Comparison of ENCODE assay signal across 8 cellular contexts in the genomic region with DNA sequence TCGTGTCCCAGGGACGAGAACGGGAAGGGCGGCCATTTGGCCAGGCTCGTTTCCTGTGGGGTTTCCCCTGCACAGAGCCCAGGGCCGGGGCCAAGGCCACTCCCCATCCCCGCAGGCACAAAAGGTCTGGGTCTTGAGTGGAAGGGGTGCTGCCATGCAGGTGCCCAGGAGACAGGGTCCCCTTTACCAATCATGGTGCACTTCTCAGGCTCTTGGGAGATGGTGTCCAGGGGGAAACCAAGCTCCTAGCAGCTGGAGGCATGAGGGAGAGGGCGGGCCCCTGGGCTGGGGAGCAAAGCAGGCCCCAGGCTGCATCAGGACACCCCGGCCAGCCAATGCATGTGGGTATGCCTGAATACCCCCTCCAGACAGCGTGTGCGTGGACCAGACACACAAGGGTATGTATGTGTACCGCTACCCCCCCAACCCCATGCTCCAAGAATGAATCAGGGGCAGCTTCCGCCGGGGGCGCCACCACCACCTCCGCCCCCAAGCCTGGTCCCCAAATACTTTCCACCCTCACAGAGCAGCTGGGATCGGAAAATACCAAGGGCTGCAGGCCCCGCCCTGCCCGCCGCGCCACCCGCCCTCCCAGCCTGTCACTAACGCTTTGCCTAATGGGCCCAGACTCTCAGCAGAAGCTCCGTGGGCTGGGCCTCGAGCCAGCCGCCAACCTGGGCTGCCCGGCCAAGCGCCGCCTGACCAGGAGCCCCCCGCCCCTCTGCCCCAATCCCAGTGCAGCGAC. TPM values are rescaled to one million over a fixed set of nuclear protein-coding genes. Genes with fewer than 3 reads are reported as not detected.
A peak's percentile ranks its signal among the peaks of the same experiment; 100 is the strongest.
DNase-seq lines count a peak whose midpoint lies in the region; ATAC-seq and TF ChIP-seq lines count a peak whose summit lies in the region.

No MANE protein-coding gene starts in this region.

- H4K20me1 ChIP-seq in PC-3 (ENCODE audit: low read length), result peaks cover 44% of the 10 kb centered on the region

- H2BK12ac ChIP-seq in neuronal stem cell (ENCODE audit: low read length), result no peak overlapping the region

- peak overlapping the region; percentile 76 for H2BK120ac ChIP-seq in neuronal stem cell (ENCODE audit: low read depth, low read length)

- H3K23ac ChIP-seq in neuronal stem cell (ENCODE audit: low read depth, low read length, poor library complexity), result peak overlapping the region; percentile 80

- H2AK5ac ChIP-seq in neuronal stem cell (ENCODE audit: low read depth, low read length), result peak overlapping the region; percentile 98

- H2AFZ ChIP-seq in PC-3 (ENCODE audit: low read length) (no peak overlapping the region), neuronal stem cell (ENCODE audit: low read length) (no peak overlapping the region)

- TF ChIP-seq POLR2A in esophagus muscularis mucosa (IDR thresholded peaks at IDR 0.05; ENCODE audit: low read depth), result no peak

- peaks cover 14% of the 10 kb centered on the region for H3K4me1 ChIP-seq in HEK293 (ENCODE audit: control insufficient read depth, insufficient read depth, low read length)
- H3K4me1 ChIP-seq in PC-3 (ENCODE audit: insufficient read depth, low read length), result peaks cover 72% of the 10 kb centered on the region
- H3K4me1 ChIP-seq in esophagus muscularis mucosa, result peaks cover 61 to 88% (median 85%) of the 10 kb centered on the region in 4 donors
- H3K4me1 ChIP-seq in neuronal stem cell (ENCODE audit: control insufficient read depth in 2 of 2, insufficient read depth in 1 of 2, low read depth in 1 of 2, low read length in 2 of 2), result peaks cover 21 to 24% of the 10 kb centered on the region in 2 donors

- peak; percentile 25 for ATAC-seq in PC-3

- CTCF ChIA-PET in HEK293 (lab: Yijun Ruan, JAX), result interaction anchor here (0.6 to 0.8 kb wide), 3 partner anchors 23 to 1876 kb away, joined by 3 read pairs; no protein-coding TSS in a partner anchor
- CTCF ChIA-PET in PC-3 (lab: Charles Lee), result interaction anchor here (2.0 kb wide), 1 partner anchor 23 kb away, joined by 11 read pairs; no protein-coding TSS in a partner anchor

- peak overlapping the region; percentile 38 for H3K4ac ChIP-seq in neuronal stem cell (ENCODE audit: low read length)

- H2BK15ac ChIP-seq in neuronal stem cell (ENCODE audit: low read length), result peak overlapping the region; percentile 89

- no peak overlapping the region for H4K8ac ChIP-seq in neuronal stem cell (ENCODE audit: low read depth, low read length)

- H3K4me2 ChIP-seq in PC-3 (ENCODE audit: low read length), result peak overlapping the region; percentile 94
- H3K4me2 ChIP-seq in neuronal stem cell (ENCODE audit: insufficient read depth, low read length, poor library complexity, severe bottlenecking), result no peak overlapping the region

- no peak overlapping the region for H2BK5ac ChIP-seq in neuronal stem cell (ENCODE audit: low read length)

- no peak for TF ChIP-seq CTCF in HEK293 (tag by site-specific recombination; IDR thresholded peaks at IDR 0.05)
- no peak for TF ChIP-seq CTCF in PC-3 (conservative IDR thresholded peaks at IDR 0.05; ENCODE audit: low read depth, low read length)
- no peak for TF ChIP-seq CTCF in esophagus muscularis mucosa (IDR thresholded peaks at IDR 0.05)

- intact Hi-C loops in PC-3 (cut with micrococcal nuclease), result loop anchor here (10.0 kb wide), 1 partner anchor 675 kb away; no protein-coding TSS in a partner anchor
- intact Hi-C loops in esophagus muscularis mucosa (cut with DNase I), result no loop called here

- DNase-seq in GM03348 (ENCODE audit: low spot score), result peak; percentile 84
- peak; percentile 94 for DNase-seq in PC-3
- DNase-seq in activated T-cell treated with anti-CD3 and anti-CD28 coated beads for 48 hours (ENCODE audit: low read depth), result peak; percentile 87
- peak; percentile 97 for DNase-seq in esophagus muscularis mucosa (ENCODE audit: extremely low spot score)
- DNase-seq in neuronal stem cell (ENCODE audit: low spot score), result no peak
- DNase-seq in NCI-H1417 treated with DMSO at 0.1 percent for 48 hours (lab: John Stamatoyannopoulos, UW), result no peak

- H3K9me2 ChIP-seq in PC-3 (replicated peaks; ENCODE audit: low read length), result no peaks in the 10 kb centered on the region

- peak overlapping the region; percentile 56 for H3K14ac ChIP-seq in neuronal stem cell (ENCODE audit: low read length)

- H3K18ac ChIP-seq in neuronal stem cell (ENCODE audit: low read length), result peak overlapping the region; percentile 94

- POLR2A ChIA-PET in HEK293 (lab: Yijun Ruan, JAX) (interaction anchor here (0.6 to 3.0 kb wide), 4 partner anchors 13 to 675 kb away, joined by 4 to 21 read pairs (median 6); partner anchors contain the start of gene ZSWIM4), PC-3 (lab: Charles Lee; ENCODE audit: unreplicated experiment) (interaction anchor here (0.5 to 1.6 kb wide), 10 partner anchors 10 to 543 kb away, joined by 3 to 35 read pairs (median 8); partner anchors contain the start of gene MRI1)

- BruUV-seq in PC-3 (replicated peaks; lab: Mats Ljungman, UMichigan), result no TSS peak

- peaks cover 13% of the 10 kb centered on the region for H3K79me1 ChIP-seq in neuronal stem cell (ENCODE audit: low read depth, low read length)

- WGBS in esophagus muscularis mucosa, result 0% methylated on average over 14 of the region's 31 CpGs
- no CpG with 5 or more reads among the region's 31 CpGs for WGBS in neuronal stem cell (ENCODE audit: extremely low coverage in 2 of 2, insufficient read length in 2 of 2, insufficient replicate concordance in 1 of 2), 2 donors

- TF ChIP-seq EP300 in esophagus muscularis mucosa (IDR thresholded peaks at IDR 0.05), result no peak

- peak overlapping the region; percentile 21 for H3K4me3 ChIP-seq in HEK293 (ENCODE audit: low read depth, low read length)
- peak overlapping the region; percentile 82 for H3K4me3 ChIP-seq in PC-3 (ENCODE audit: low read length)
- H3K4me3 ChIP-seq in esophagus muscularis mucosa, result peak overlapping the region; percentile 85 to 100 (median 100)
- no peak overlapping the region for H3K4me3 ChIP-seq in neuronal stem cell (ENCODE audit: low read length in 2 of 2)

- H3K27me3 ChIP-seq in PC-3 (ENCODE audit: low read length), result no peaks in the 10 kb centered on the region
- H3K27me3 ChIP-seq in esophagus muscularis mucosa, result no peaks in the 10 kb centered on the region
- H3K27me3 ChIP-seq in neuronal stem cell (ENCODE audit: control insufficient read depth in 3 of 3, insufficient read depth in 3 of 3, low read depth in 1 of 3, low read length in 3 of 3), result peaks cover 0 to 8% (median 0%) of the 10 kb centered on the region in 3 experiments

- H3K9ac ChIP-seq in PC-3 (ENCODE audit: low read length) (peak overlapping the region; percentile 93), neuronal stem cell (ENCODE audit: low read depth, low read length, poor library complexity) (no peak overlapping the region)

- H3K36me3 ChIP-seq in HEK293 (ENCODE audit: control insufficient read depth in 2 of 2, insufficient read depth in 1 of 2, low read length in 2 of 2), result peaks cover 0 to 10% of the 10 kb centered on the region in 2 experiments; a peak in 1 of 3 replicates
- H3K36me3 ChIP-seq in PC-3 (ENCODE audit: low read depth, low read length), result peaks cover 39% of the 10 kb centered on the region
- peaks cover 16 to 54% (median 28%) of the 10 kb centered on the region in 4 donors for H3K36me3 ChIP-seq in esophagus muscularis mucosa
- H3K36me3 ChIP-seq in neuronal stem cell (replicated peaks in 1 of 2; ENCODE audit: control insufficient read depth in 2 of 2, insufficient read depth in 2 of 2, low read length in 2 of 2), result peaks cover 3 to 8% of the 10 kb centered on the region in 2 donors

- no peaks in the 10 kb centered on the region for H3K9me3 ChIP-seq in HEK293 (ENCODE audit: control insufficient read depth, insufficient read depth, low read depth, low read length)
- no peaks in the 10 kb centered on the region for H3K9me3 ChIP-seq in PC-3 (ENCODE audit: low read length)
- H3K9me3 ChIP-seq in esophagus muscularis mucosa, result no peaks in the 10 kb centered on the region
- no peaks in the 10 kb centered on the region for H3K9me3 ChIP-seq in neuronal stem cell (replicated peaks in 1 of 2; ENCODE audit: control insufficient read depth in 2 of 2, insufficient read depth in 1 of 2, low read depth in 1 of 2, low read length in 2 of 2)

- no peak overlapping the region for H4K91ac ChIP-seq in neuronal stem cell (ENCODE audit: low read depth, low read length, poor library complexity)

- peak overlapping the region; percentile 24; the same call in 1 of the 2 replicates for H3K27ac ChIP-seq in HEK293 (ENCODE audit: extremely low read depth, low read depth, low read length)
- peak overlapping the region; percentile 96 for H3K27ac ChIP-seq in PC-3 (ENCODE audit: low read length)
- H3K27ac ChIP-seq in esophagus muscularis mucosa (replicated peaks in 1 of 4), result peak overlapping the region; percentile 99 to 100 (median 100)
- no peak overlapping the region for H3K27ac ChIP-seq in neuronal stem cell (replicated peaks; ENCODE audit: low read length)
- peak overlapping the region; percentile 85 for H3K27ac ChIP-seq in temporal lobe (ENCODE audit: low read depth, low read length)

- H3K79me2 ChIP-seq in PC-3 (ENCODE audit: low read length), result peaks cover 83% of the 10 kb centered on the region

- peaks cover 30% of the 10 kb centered on the region for H3F3A ChIP-seq in PC-3 (ENCODE audit: low read length, unreplicated experiment)

TF ChIP-seq in HEK293, 187 proteins besides CTCF, POLR2A, EP300 and RAD21:
- TF ChIP-seq KLF1 (tag by site-specific recombination; IDR thresholded peaks at IDR 0.05), result peak; percentile 69; the same call in 1 of the 2 replicates
- TF ChIP-seq EGR2 (tag by site-specific recombination; IDR thresholded peaks at IDR 0.05; ENCODE audit: low read depth), result 0 out of 2 replicates have a peak, but pooled peaks have one; percentile 16
- TF ChIP-seq KLF17 (tag by site-specific recombination; IDR thresholded peaks at IDR 0.05), result no peak
- peak; percentile 45; the same call in 1 of the 2 replicates for TF ChIP-seq ZXDB (tag by site-specific recombination; IDR thresholded peaks at IDR 0.05)

RNA-seq across cellular contexts. Expression of gene NANOS3, which starts 37.6 kb away (rescaled TPM):
- total RNA-seq in PC-3 (2014; rRNA removed) (1.7 TPM in 1 of 2 replicates, not detected in the other), esophagus muscularis mucosa (not detected), temporal lobe (3.0 TPM)
- polyA plus RNA-seq in neuronal stem cell (2013, experiment 1 of 2), result 0.08 TPM
- polyA plus RNA-seq in neuronal stem cell (2013, experiment 2 of 2), result not detected

RNA-seq across cellular contexts. Expression of gene ZSWIM4, which starts 44.1 kb away (rescaled TPM):
- total RNA-seq in PC-3 (2014; rRNA removed), result 8.0 and 11.4 TPM in 2 replicates
- total RNA-seq in esophagus muscularis mucosa, result 10 to 100 TPM in 1 of 4 donors, 1 to 10 TPM in 3; 5.3 to 11.6 (median 7.8) TPM
- polyA plus RNA-seq in neuronal stem cell (2013, experiment 1 of 2), result 16.2 TPM
- 16.7 TPM for polyA plus RNA-seq in neuronal stem cell (2013, experiment 2 of 2)
- 14.0 TPM for total RNA-seq in temporal lobe

Comparison
In these comparisons a context has a peak if more than half of its experiments do, and no peak if none do; other contexts are left out.
1. DNase-seq: peak in GM03348 (single experiment), PC-3 (single experiment), activated T-cell treated with anti-CD3 and anti-CD28 coated beads for 48 hours (single experiment) and esophagus muscularis mucosa (single experiment); none in neuronal stem cell (single experiment) and NCI-H1417 treated with DMSO at 0.1 percent for 48 hours (single experiment).
2. H3K4me3 ChIP-seq: peak in HEK293 (single experiment), PC-3 (single experiment) and esophagus muscularis mucosa (4 of 4); none in neuronal stem cell (0 of 2).